8 cellular contexts compared by ENCODE assay signal in genomic region chr14:68795602-68796417, GRCh38. TPM values are rescaled to one million over a fixed set of nuclear protein-coding genes. Genes with fewer than 3 reads are reported as not detected.
DNase-seq lines count a peak whose midpoint lies in the region; ATAC-seq, FAIRE-seq and TF ChIP-seq lines count a peak whose summit lies in the region.

No MANE protein-coding gene starts in this region.

- H3K27ac ChIP-seq in A549 (peak overlapping the region; percentile 99 to 100), esophagus (ENCODE audit: low read depth in 2 of 2, low read length in 1 of 2) (peak overlapping the region; percentile 100)

- TF ChIP-seq POLR2A in A549 (IDR thresholded peaks at IDR 0.05; ENCODE audit: low read length) (peak; percentile 83), GM15510 (IDR thresholded peaks at IDR 0.05; ENCODE audit: borderline replicate concordance, extremely low read depth, insufficient read length) (peak; percentile 61)

- FAIRE-seq in A549 (lab: Jason Lieb, UNC): no peak

- 1% methylated on average over 36 of the region's 69 CpGs for WGBS in A549 (ENCODE audit: missing lambda C conversion rate)
- 0 to 1% methylated on average over 65 to 69 of the region's 69 CpGs for WGBS in esophagus, 2 donors

- DNase-seq in A549 (ENCODE audit: low read depth in 1 of 2, low spot score in 1 of 2) (peak in 1 of 2 experiments; percentile 90), NCI-H510A treated with DMSO at 0.1 percent for 48 hours (lab: John Stamatoyannopoulos, UW) (peak; percentile 51), myocyte (ENCODE audit: low read depth) (peak; percentile 93)
- peak; percentile 88 for DNase-seq in activated T-cell treated with anti-CD3 and anti-CD28 coated beads, Interleukin-2, amount 50 U/mL, for 1 hour
- peak; percentile 83 for DNase-seq in stimulated activated naive CD8-positive, alpha-beta T cell treated with anti-CD3 and anti-CD28 coated beads, Interleukin-15, Interleukin-2, amounts not matched to agents 100 U/mL and 50 U/mL, for 24 hours

- no peak; a peak in 4 of 5 replicates for TF ChIP-seq RAD21 in A549 (conservative IDR thresholded peaks at IDR 0.05 in 1 of 2, IDR thresholded peaks at IDR 0.05 in 1 of 2)

- TF ChIP-seq CTCF in A549 (IDR thresholded peaks at IDR 0.05): peak; percentile 38; the same call in 2 of the 3 replicates

- H3K9me3 ChIP-seq in A549 (no peaks in the 10 kb centered on the region), esophagus (ENCODE audit: control insufficient read depth in 2 of 2, insufficient read depth in 1 of 2, low read depth in 1 of 2, low read length in 1 of 2) (no peaks in the 10 kb centered on the region)

- CTCF ChIA-PET in A549 (lab: Yijun Ruan, JAX): interaction anchor here (0.7 to 3.2 kb wide), 14 partner anchors 10 to 913 kb away, joined by 3 to 44 read pairs (median 4); no protein-coding TSS in a partner anchor

- no peaks in the 10 kb centered on the region for H3K27me3 ChIP-seq in esophagus (ENCODE audit: control insufficient read depth in 1 of 2, insufficient read depth in 2 of 2, low read length in 2 of 2)

- POLR2A ChIA-PET in A549 (lab: Yijun Ruan, JAX): interaction anchor here (0.7 to 2.9 kb wide), 11 partner anchors 10 to 862 kb away, joined by 3 to 34 read pairs (median 8); no protein-coding TSS in a partner anchor

- TF ChIP-seq EP300 in A549 (IDR thresholded peaks at IDR 0.05): no peak; a peak in 1 of 5 replicates

- peak overlapping the region; percentile 76 for H3K4me2 ChIP-seq in A549

- no peaks in the 10 kb centered on the region for H3K36me3 ChIP-seq in esophagus (ENCODE audit: control insufficient read depth in 2 of 2, insufficient read depth in 2 of 2, low read length in 1 of 2)

- H3K4me1 ChIP-seq in A549 (peaks cover 21% of the 10 kb centered on the region), esophagus (ENCODE audit: control insufficient read depth in 2 of 2, insufficient read depth in 2 of 2, low read length in 1 of 2) (peaks cover 0 to 2% of the 10 kb centered on the region in 2 donors)

- ATAC-seq in A549 (peak; percentile 60 to 75), HG02885 (IDR thresholded peaks at IDR 0.05; ENCODE audit: poor library complexity, unreplicated experiment) (peak; percentile 45)
- peak; percentile 44 for ATAC-seq in stimulated activated naive CD8-positive, alpha-beta T cell treated with anti-CD3 and anti-CD28 coated beads, Interleukin-15, Interleukin-2, amounts not matched to agents 100 U/mL and 50 U/mL, for 24 hours

- H3K4me3 ChIP-seq in A549: peak overlapping the region; percentile 95
- peak overlapping the region; percentile 86 to 99 for H3K4me3 ChIP-seq in esophagus (ENCODE audit: low read depth in 1 of 2, low read length in 2 of 2)

TF ChIP-seq in A549, 52 proteins besides CTCF, POLR2A, EP300 and RAD21 (continues in another document):
- no peak for TF ChIP-seq CBX8 (IDR thresholded peaks at IDR 0.05)
- no peak for TF ChIP-seq ESRRA (IDR thresholded peaks at IDR 0.05; ENCODE audit: borderline replicate concordance, low read length)
- TF ChIP-seq HOXB13 (CRISPR knock-in tag; IDR thresholded peaks at IDR 0.05; ENCODE audit: low read depth): no peak; the same call in 1 of the 2 replicates
- peak; percentile 43 for TF ChIP-seq CHD2 (IDR thresholded peaks at IDR 0.05; ENCODE audit: low read length, partially characterized antibody)
- peak; percentile 81; the same call in 1 of the 2 replicates for TF ChIP-seq E2F6 (IDR thresholded peaks at IDR 0.05; ENCODE audit: borderline replicate concordance, low read depth)
- TF ChIP-seq HMGXB4 (CRISPR knock-in tag; IDR thresholded peaks at IDR 0.05; ENCODE audit: borderline replicate concordance): 0 out of 2 replicates have a peak, but pooled peaks have one; percentile 48
- no peak for TF ChIP-seq USF2 (IDR thresholded peaks at IDR 0.05)
- no peak for TF ChIP-seq CEBPB (IDR thresholded peaks at IDR 0.05)
- no peak for TF ChIP-seq EHMT2 (IDR thresholded peaks at IDR 0.05; ENCODE audit: low read depth)
- TF ChIP-seq POLR2AphosphoS2 (conservative IDR thresholded peaks at IDR 0.05; ENCODE audit: low read length): no peak
- TF ChIP-seq ATOH8 (CRISPR knock-in tag; IDR thresholded peaks at IDR 0.05; ENCODE audit: low read depth): no peak
- no peak for TF ChIP-seq ZSCAN20 (CRISPR knock-in tag; IDR thresholded peaks at IDR 0.05)
- TF ChIP-seq TP53 (CRISPR knock-in tag; IDR thresholded peaks at IDR 0.05): peak; percentile 71
- TF ChIP-seq JUN (IDR thresholded peaks at IDR 0.05): peak; percentile 73 to 77; a peak in 4 of 5 replicates
- TF ChIP-seq MAX (IDR thresholded peaks at IDR 0.05): peak; percentile 64
- no peak for TF ChIP-seq KDM5A (IDR thresholded peaks at IDR 0.05)
- TF ChIP-seq FOXS1 (CRISPR knock-in tag; IDR thresholded peaks at IDR 0.05): no peak
- TF ChIP-seq CHD4 (IDR thresholded peaks at IDR 0.05; ENCODE audit: borderline replicate concordance): no peak
- TF ChIP-seq ZC3H11A (IDR thresholded peaks at IDR 0.05): no peak
- TF ChIP-seq FOSB (CRISPR knock-in tag; IDR thresholded peaks at IDR 0.05): peak; percentile 68
- TF ChIP-seq BCL3 (IDR thresholded peaks at IDR 0.05): peak; percentile 76; the same call in 1 of the 3 replicates
- TF ChIP-seq HDAC2 (IDR thresholded peaks at IDR 0.05): no peak
- 0 out of 2 replicates have a peak, but pooled peaks have one; percentile 49 for TF ChIP-seq RARB (CRISPR knock-in tag; IDR thresholded peaks at IDR 0.05)
- TF ChIP-seq PBX3 (IDR thresholded peaks at IDR 0.05): no peak
- TF ChIP-seq JUNB (IDR thresholded peaks at IDR 0.05): no peak
- peak; percentile 21 for TF ChIP-seq TFCP2L1 (CRISPR knock-in tag; IDR thresholded peaks at IDR 0.05)

RNA-seq across cellular contexts. Expression of gene ZFP36L1, which starts 2.9 kb away (rescaled TPM):
- polyA plus RNA-seq in A549 (2011; rRNA removed): 73.8 and 76.4 TPM in 2 replicates
- 303 and 417 TPM in 2 replicates for polyA plus RNA-seq in A549 (2012; cell fraction: cytosol; rRNA removed)
- polyA plus RNA-seq in A549 (2012; cell fraction: nucleus; rRNA removed): 621 and 1,069 TPM in 2 replicates
- polyA plus RNA-seq in A549 (2017; fragmentation: RNase III; extraction: RNeasy Plus Mini Kit Qiagen cat#74134 plus additional on column Dnase treatment): 109 to 135 TPM (median 114 TPM) in 3 replicates
- 45.3 and 60.5 TPM in 2 replicates for polyA minus RNA-seq in A549 (2011; rRNA and poly(A)+ RNA removed)
- polyA plus RNA-seq in esophagus: 10 to 100 TPM; 58.8 to 84.0 TPM
- 194 and 260 TPM in 2 replicates for total RNA-seq in myocyte
- 234 TPM for polyA plus RNA-seq in myocyte (2012)
